15 cellular contexts compared by ENCODE assay signal in the genomic region with DNA sequence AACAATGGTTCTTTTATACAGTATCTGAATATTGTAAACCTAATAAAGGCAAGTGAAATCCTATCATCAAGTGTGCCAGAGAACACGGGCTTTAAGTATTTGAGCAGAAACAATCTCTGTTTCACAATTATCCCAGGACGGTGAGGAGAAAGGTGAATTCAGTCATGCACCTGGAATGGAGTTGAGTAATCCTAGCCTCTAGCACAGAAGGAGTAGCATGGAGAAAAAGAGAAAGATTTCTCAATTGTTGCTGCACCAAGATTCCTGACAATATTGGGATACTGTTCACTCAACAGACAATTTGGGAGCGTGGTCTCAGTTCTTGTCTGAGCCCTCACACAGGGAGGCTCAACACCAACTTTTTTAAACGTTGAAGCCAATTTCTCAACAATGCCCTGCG.
"Had no signal": no experiment of that assay in that cellular context is flagged by ENCODE, and none has a peak within 500 bp of the region (broad histone marks: within the 10 kb centered on the region; RNA-seq: fewer than 3 reads in every experiment).

No MANE protein-coding gene starts in this region.

- ATAC-seq: activated T-helper 17 cell treated with anti-CD3 and anti-CD28 coated beads, Interleukin-2, amount 50 U/mL, for 72 hours; gastrocnemius medialis; stimulated activated memory B cell treated with anti-CD40 and anti-IgM and Interleukin-4, amounts not matched to agents 10 μg/mL and 1 μg/mL and 100 μg/mL, for 72 hours had no signal

- H3K4me3 ChIP-seq: colonic mucosa, gastrocnemius medialis, right atrium auricular region, transverse colon had no signal

- H3K36me3 ChIP-seq: colonic mucosa, gastrocnemius medialis, right atrium auricular region, transverse colon had no signal

- H3K27ac ChIP-seq: colonic mucosa, gastrocnemius medialis, right atrium auricular region, transverse colon had no signal

- H3K27me3 ChIP-seq: colonic mucosa, gastrocnemius medialis, right atrium auricular region, transverse colon had no signal

- FAIRE-seq: astrocyte, endothelial cell of umbilical vein, keratinocyte had no signal

- H3K4me1 ChIP-seq: colonic mucosa, gastrocnemius medialis, right atrium auricular region had no signal

- H3K9me3 ChIP-seq: colonic mucosa, gastrocnemius medialis, transverse colon had no signal

- DNase-seq: activated CD4-positive, alpha-beta T cell treated with anti-CD3 and anti-CD28 coated beads, Interleukin-2, amount 10 ng/mL, durations not matched to agents 7 days and 5 days; activated CD4-positive, CD25-positive, alpha-beta regulatory T cell; activated CD8-positive, alpha-beta memory T cell treated with anti-CD3 and anti-CD28 coated beads for 24 hours; activated naive CD4-positive, alpha-beta T cell treated with anti-CD3 and anti-CD28 coated beads for 36 hours; caudate nucleus; colonic mucosa; effector CD4-positive, alpha-beta T cell; gastrocnemius medialis; transverse colon had no signal
